In the genomic region with DNA sequence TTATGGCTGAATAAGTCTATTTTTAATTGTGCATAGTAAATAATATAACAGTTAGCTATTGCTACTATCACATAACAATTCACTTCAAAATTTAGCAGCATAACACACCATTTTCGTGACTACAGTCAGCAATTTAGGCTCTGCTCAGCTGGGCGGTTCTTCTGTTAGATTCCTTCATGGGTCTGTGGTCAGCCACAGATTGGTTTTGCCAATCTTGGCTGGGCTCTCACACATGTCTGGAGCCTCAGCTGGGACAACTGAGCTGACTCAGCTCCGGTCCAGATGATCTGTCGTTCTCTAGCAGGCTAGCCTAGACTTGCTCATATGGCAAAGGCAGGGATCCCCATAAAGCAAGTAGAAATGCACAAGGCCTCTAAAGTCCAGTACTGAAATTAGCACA, we compare ENCODE assay signal across 33 cellular contexts. TPM values are rescaled to one million over a fixed set of nuclear protein-coding genes. Genes with fewer than 3 reads are reported as not detected.
A peak's percentile ranks its signal among the peaks of the same experiment; 100 is the strongest.
DNase-seq lines count a peak whose midpoint lies in the region; ATAC-seq, FAIRE-seq and TF ChIP-seq lines count a peak whose summit lies in the region.
"Had no signal": no experiment of that assay in that cellular context is flagged by ENCODE, and none has a peak within 500 bp of the region (broad histone marks: within the 10 kb centered on the region; RNA-seq: fewer than 3 reads in every experiment).

No MANE protein-coding gene starts in this region.

- in situ Hi-C loops in HepG2 (cut with HindIII; ENCODE audit: extremely low pct_ligation_motif_present, low pct_unique_long_range_greater_than_20kb): no loop called here

- ATAC-seq in HepG2: no peak
- no peak for ATAC-seq in right lobe of liver
- ATAC-seq in GM19395 (IDR thresholded peaks at IDR 0.05; ENCODE audit: unreplicated experiment): no peak
- ATAC-seq: lower lobe of right lung; naive thymus-derived CD8-positive, alpha-beta T cell; sciatic nerve had no signal

- H3K4me3 ChIP-seq in HepG2 (replicated peaks in 1 of 3; ENCODE audit: insufficient read depth in 1 of 3, low read depth in 2 of 3, low read length in 3 of 3) (no peak overlapping the region), right lobe of liver (no peak overlapping the region), bronchial epithelial cell (ENCODE audit: low read depth, low read length) (no peak overlapping the region), neural progenitor cell (no peak overlapping the region), esophagus squamous epithelium (no peak overlapping the region)
- H3K4me3 ChIP-seq: cardiac muscle cell, lower lobe of right lung, prostate gland, stomach, thyroid gland, uterus had no signal

- CTCF ChIA-PET in HepG2 (lab: Yijun Ruan, JAX; ENCODE audit: low intra/inter-chr PET ratio, low total read pairs): no interaction called here
- CTCF ChIA-PET in activated naive CD4-positive, alpha-beta T cell treated with anti-CD3 and anti-CD28 coated beads, Interleukin-2, amount 10 ng/mL, durations not matched to agents 7 days and 5 days (lab: Charles Lee): no interaction called here

- H3K27me3 ChIP-seq in HepG2 (ENCODE audit: control insufficient read depth in 1 of 2, insufficient read depth in 2 of 2, low read length in 2 of 2): no peaks in the 10 kb centered on the region
- no peaks in the 10 kb centered on the region for H3K27me3 ChIP-seq in right lobe of liver
- no peaks in the 10 kb centered on the region for H3K27me3 ChIP-seq in bronchial epithelial cell (ENCODE audit: control insufficient read depth, insufficient read depth, low read length)
- no peaks in the 10 kb centered on the region for H3K27me3 ChIP-seq in neural progenitor cell
- H3K27me3 ChIP-seq in esophagus squamous epithelium: no peaks in the 10 kb centered on the region
- H3K27me3 ChIP-seq: cardiac muscle cell, stomach, thyroid gland, uterus had no signal

- no peaks in the 10 kb centered on the region for H3K36me3 Mint-ChIP-seq in neural progenitor cell
- H3K36me3 Mint-ChIP-seq in activated naive CD4-positive, alpha-beta T cell treated with anti-CD3 and anti-CD28 coated beads, Interleukin-2, amount 10 ng/mL, durations not matched to agents 7 days and 5 days: no peaks in the 10 kb centered on the region

- TF ChIP-seq CTCF in HepG2 (CRISPR knock-in tag; IDR thresholded peaks at IDR 0.05) (no peak), right lobe of liver (IDR thresholded peaks at IDR 0.05) (no peak), bronchial epithelial cell (IDR thresholded peaks at IDR 0.05; ENCODE audit: insufficient read depth, low read length, severe bottlenecking) (no peak), neural progenitor cell (IDR thresholded peaks at IDR 0.05) (no peak), esophagus squamous epithelium (IDR thresholded peaks at IDR 0.05) (no peak)

- peaks cover 12% of the 10 kb centered on the region for H3K9me3 Mint-ChIP-seq in neural progenitor cell
- peaks cover 6% of the 10 kb centered on the region for H3K9me3 Mint-ChIP-seq in activated naive CD4-positive, alpha-beta T cell treated with anti-CD3 and anti-CD28 coated beads, Interleukin-2, amount 10 ng/mL, durations not matched to agents 7 days and 5 days

- H3K36me3 ChIP-seq in HepG2 (replicated peaks in 1 of 2; ENCODE audit: control insufficient read depth in 1 of 2, insufficient read depth in 2 of 2, low read length in 2 of 2) (no peaks in the 10 kb centered on the region), right lobe of liver (no peaks in the 10 kb centered on the region), bronchial epithelial cell (ENCODE audit: control insufficient read depth, insufficient read depth, low read length) (no peaks in the 10 kb centered on the region), neural progenitor cell (no peaks in the 10 kb centered on the region), esophagus squamous epithelium (no peaks in the 10 kb centered on the region)
- H3K36me3 ChIP-seq: cardiac muscle cell, lower lobe of right lung, prostate gland, stomach, thyroid gland, uterus, WERI-Rb-1 had no signal

- 65% methylated on average over 3 of the region's 4 CpGs for WGBS in HepG2 (ENCODE audit: low lambda C conversion rate)
- WGBS in right lobe of liver (ENCODE audit: insufficient coverage, low coverage, low lambda C conversion rate, missing lambda C conversion rate): 95% methylated on average over 4 of the region's 4 CpGs
- 43 to 80% methylated on average over 4 of the region's 4 CpGs for WGBS in esophagus squamous epithelium, 2 donors

- H3K9me3 ChIP-seq in HepG2 (ENCODE audit: low read length): peaks cover 8% of the 10 kb centered on the region; the same call in 1 of the 2 replicates
- H3K9me3 ChIP-seq in right lobe of liver: no peaks in the 10 kb centered on the region
- H3K9me3 ChIP-seq in neural progenitor cell (ENCODE audit: low read depth): no peaks in the 10 kb centered on the region
- peaks cover 0 to 4% (median 0%) of the 10 kb centered on the region in 3 donors for H3K9me3 ChIP-seq in esophagus squamous epithelium
- H3K9me3 ChIP-seq: prostate gland, thyroid gland, uterus had no signal

- no TSS peak for BruUV-seq in HepG2 (replicated peaks; lab: Mats Ljungman, UMichigan)

- no peak overlapping the region for H3K27ac ChIP-seq in HepG2 (ENCODE audit: extremely low read length, insufficient read depth, low read length)
- no peak overlapping the region for H3K27ac ChIP-seq in right lobe of liver
- no peak overlapping the region for H3K27ac ChIP-seq in neural progenitor cell
- H3K27ac ChIP-seq in esophagus squamous epithelium: no peak overlapping the region
- H3K27ac ChIP-seq: cardiac muscle cell, lower lobe of right lung, prostate gland, stomach, thyroid gland, uterus, WERI-Rb-1 had no signal

- DNase-seq in HepG2 (ENCODE audit: low spot score) (no peak), right lobe of liver (no peak), MV-4-11 (lab: John Stamatoyannopoulos, UW) (peak; percentile 40), bronchial epithelial cell (ENCODE audit: low read depth) (peak; percentile 87), neural progenitor cell (ENCODE audit: low spot score) (no peak), esophagus squamous epithelium (lab: John Stamatoyannopoulos, UW) (no peak)
- no peak for DNase-seq in activated naive CD4-positive, alpha-beta T cell treated with anti-CD3 and anti-CD28 coated beads, Interleukin-2, amount 10 ng/mL, durations not matched to agents 7 days and 5 days
- DNase-seq: 8988T; activated CD4-positive, alpha-beta T cell treated with anti-CD3 and anti-CD28 coated beads for 4 hours; activated CD8-positive, alpha-beta memory T cell treated with anti-CD3 and anti-CD28 coated beads for 24 hours; DMS79; effector CD4-positive, alpha-beta T cell; erythroblast; foreskin melanocyte; HCEC 1CT; kidney glomerular epithelial cell; lower lobe of right lung; naive thymus-derived CD8-positive, alpha-beta T cell; NCI-H2107; NCI-H748 treated with DMSO at 0.1 percent for 48 hours; nucleus accumbens; stomach; T-helper 9 cell; thyroid gland; uterus; WERI-Rb-1 had no signal

- H3K27ac Mint-ChIP-seq in neural progenitor cell: peak overlapping the region; percentile 76
- no peak overlapping the region for H3K27ac Mint-ChIP-seq in activated naive CD4-positive, alpha-beta T cell treated with anti-CD3 and anti-CD28 coated beads, Interleukin-2, amount 10 ng/mL, durations not matched to agents 7 days and 5 days
- H3K27ac Mint-ChIP-seq: activated naive CD8-positive, alpha-beta T cell; naive thymus-derived CD8-positive, alpha-beta T cell had no signal

- no peak for TF ChIP-seq EP300 in HepG2 (IDR thresholded peaks at IDR 0.05; ENCODE audit: low read depth in 2 of 2, low read length in 2 of 2)
- TF ChIP-seq EP300 in HepG2 (CRISPR knock-in tag; IDR thresholded peaks at IDR 0.05; ENCODE audit: borderline replicate concordance): no peak

- H3K79me2 ChIP-seq in HepG2 (ENCODE audit: insufficient read depth, low read length): no peaks in the 10 kb centered on the region
- no peaks in the 10 kb centered on the region for H3K79me2 ChIP-seq in neural progenitor cell (ENCODE audit: low read depth)

- intact Hi-C loops in HepG2 (cut with micrococcal nuclease; ENCODE audit: unreplicated experiment) (no loop called here), right lobe of liver (cut with DNase I) (no loop called here), esophagus squamous epithelium (cut with DNase I) (no loop called here)

- no peak for TF ChIP-seq POLR2A in HepG2 (IDR thresholded peaks at IDR 0.05; ENCODE audit: insufficient read depth in 1 of 2, low read depth in 2 of 2, low read length in 2 of 2)
- TF ChIP-seq POLR2A in right lobe of liver (IDR thresholded peaks at IDR 0.05): no peak
- no peak for TF ChIP-seq POLR2A in esophagus squamous epithelium (IDR thresholded peaks at IDR 0.05)

- H3K4me3 Mint-ChIP-seq in neural progenitor cell: no peak overlapping the region
- H3K4me3 Mint-ChIP-seq in activated naive CD4-positive, alpha-beta T cell treated with anti-CD3 and anti-CD28 coated beads, Interleukin-2, amount 10 ng/mL, durations not matched to agents 7 days and 5 days: no peak overlapping the region
- H3K4me3 Mint-ChIP-seq: activated naive CD8-positive, alpha-beta T cell; naive thymus-derived CD8-positive, alpha-beta T cell had no signal

- peaks cover 6% of the 10 kb centered on the region for H3K4me1 Mint-ChIP-seq in neural progenitor cell
- H3K4me1 Mint-ChIP-seq in activated naive CD4-positive, alpha-beta T cell treated with anti-CD3 and anti-CD28 coated beads, Interleukin-2, amount 10 ng/mL, durations not matched to agents 7 days and 5 days: no peaks in the 10 kb centered on the region
- H3K4me1 Mint-ChIP-seq: naive thymus-derived CD8-positive, alpha-beta T cell had no signal

- FAIRE-seq in HepG2 (lab: Jason Lieb, UNC) (no peak), bronchial epithelial cell (lab: Jason Lieb, UNC) (no peak)
- FAIRE-seq: colon, RCC 7860 had no signal

- H3K9ac ChIP-seq in HepG2 (ENCODE audit: insufficient read depth, low read depth, low read length) (no peak overlapping the region), neural progenitor cell (no peak overlapping the region)

- POLR2A ChIA-PET in HepG2 (lab: Yijun Ruan, JAX): no interaction called here

- TF ChIP-seq RAD21 in HepG2 (CRISPR knock-in tag; IDR thresholded peaks at IDR 0.05): no peak

- H3K4me2 ChIP-seq in HepG2 (ENCODE audit: low read depth, low read length) (no peak overlapping the region), neural progenitor cell (no peak overlapping the region)

- peaks cover 11% of the 10 kb centered on the region for H3K27me3 Mint-ChIP-seq in neural progenitor cell (ENCODE audit: insufficient read depth, low read depth)
- H3K27me3 Mint-ChIP-seq in activated naive CD4-positive, alpha-beta T cell treated with anti-CD3 and anti-CD28 coated beads, Interleukin-2, amount 10 ng/mL, durations not matched to agents 7 days and 5 days: peaks cover 6% of the 10 kb centered on the region

- H2AFZ ChIP-seq in HepG2 (ENCODE audit: low read length) (no peak overlapping the region), neural progenitor cell (replicated peaks) (no peak overlapping the region)

- H4K20me1 ChIP-seq in HepG2 (ENCODE audit: insufficient read depth, low read length) (no peaks in the 10 kb centered on the region), neural progenitor cell (ENCODE audit: low read depth) (no peaks in the 10 kb centered on the region)

- H3K4me1 ChIP-seq in HepG2 (ENCODE audit: insufficient read depth, low read length): peaks cover 8% of the 10 kb centered on the region
- peaks cover 0 to 9% (median 3%) of the 10 kb centered on the region in 4 donors for H3K4me1 ChIP-seq in right lobe of liver
- no peaks in the 10 kb centered on the region for H3K4me1 ChIP-seq in neural progenitor cell
- no peaks in the 10 kb centered on the region for H3K4me1 ChIP-seq in esophagus squamous epithelium
- H3K4me1 ChIP-seq: lower lobe of right lung, prostate gland, thyroid gland, uterus had no signal

- no peaks in the 10 kb centered on the region for H3F3A ChIP-seq in neural progenitor cell (ENCODE audit: low read depth)

RNA-seq across cellular contexts. Expression of gene CDC42BPA, which starts 15.1 kb away (rescaled TPM):
- total RNA-seq in HepG2 (2016; rRNA removed; fragmentation: Illumina TruSeq; extraction: Trizol): 15.4 and 16.0 TPM in 2 replicates
- total RNA-seq in HepG2 (2016; cell fraction: cytosol; rRNA removed; fragmentation: Illumina TruSeq; extraction: Trizol; ENCODE audit: low read depth): 14.9 and 18.1 TPM in 2 replicates
- 13.8 and 15.4 TPM in 2 replicates for total RNA-seq in HepG2 (2016; cell fraction: insoluble cytoplasmic fraction; rRNA removed; fragmentation: Illumina TruSeq; extraction: Trizol)
- total RNA-seq in HepG2 (2016; cell fraction: membrane; rRNA removed; fragmentation: Illumina TruSeq; extraction: Trizol): 11.4 and 14.7 TPM in 2 replicates
- 31.5 and 36.1 TPM in 2 replicates for total RNA-seq in HepG2 (2016; cell fraction: nucleus; rRNA removed; fragmentation: Illumina TruSeq; extraction: Trizol)
- 6.5 and 7.4 TPM in 2 replicates for polyA plus RNA-seq in HepG2 (2011; rRNA removed)
- 3.2 and 5.4 TPM in 2 replicates for polyA plus RNA-seq in HepG2 (2011; cell fraction: cytosol; rRNA removed)
- polyA plus RNA-seq in HepG2 (2011; cell fraction: nucleus; rRNA removed): 7.2 and 9.9 TPM in 2 replicates
- 9.5 and 12.2 TPM in 2 replicates for polyA plus RNA-seq in HepG2 (2012)
- polyA plus RNA-seq in HepG2 (2016; cell fraction: cytosol; fragmentation: Illumina TruSeq; extraction: Trizol; ENCODE audit: low read depth): 0.61 and 0.69 TPM in 2 replicates
- polyA plus RNA-seq in HepG2 (2016; cell fraction: insoluble cytoplasmic fraction; fragmentation: Illumina TruSeq; extraction: Trizol; ENCODE audit: low read depth): 7.5 and 8.2 TPM in 2 replicates
- 1.8 and 2.2 TPM in 2 replicates for polyA plus RNA-seq in HepG2 (2016; cell fraction: membrane; fragmentation: Illumina TruSeq; extraction: Trizol; ENCODE audit: low read depth)
- 8.1 and 9.4 TPM in 2 replicates for polyA plus RNA-seq in HepG2 (2016; cell fraction: nucleus; fragmentation: Illumina TruSeq; extraction: Trizol; ENCODE audit: insufficient read depth, low read depth)
- 17.7 and 19.2 TPM in 2 replicates for polyA minus RNA-seq in HepG2 (2011; rRNA and poly(A)+ RNA removed; ENCODE audit: low replicate concordance)
- polyA minus RNA-seq in HepG2 (2011; cell fraction: cytosol; rRNA and poly(A)+ RNA removed): 12.0 and 17.0 TPM in 2 replicates
- polyA minus RNA-seq in HepG2 (2011; cell fraction: nucleus; rRNA and poly(A)+ RNA removed): 119 and 124 TPM in 2 replicates
- 10 to 100 TPM; 11.4 to 35.0 (median 22.2) TPM for total RNA-seq in right lobe of liver
- 25.8 and 43.8 TPM in 2 replicates for total RNA-seq in bronchial epithelial cell
- total RNA-seq in neural progenitor cell (ENCODE audit: low replicate concordance): 34.4 and 54.7 TPM in 2 replicates
- 10 to 100 TPM in 3 of 4 donors, 1 to 10 TPM in 1; 4.3 to 33.6 (median 17.2) TPM for total RNA-seq in esophagus squamous epithelium

Comparison
In these comparisons a context has a peak if more than half of its experiments do, and no peak if none do; other contexts are left out.
1. DNase-seq: peak in MV-4-11 (single experiment) and bronchial epithelial cell (single experiment); none in HepG2 (single experiment), right lobe of liver (0 of 3), neural progenitor cell (single experiment), esophagus squamous epithelium (single experiment) and activated naive CD4-positive, alpha-beta T cell treated with anti-CD3 and anti-CD28 coated beads, Interleukin-2, amount 10 ng/mL, durations not matched to agents 7 days and 5 days (single experiment).